ENCODE assay signal across 17 cellular contexts in the genomic region with DNA sequence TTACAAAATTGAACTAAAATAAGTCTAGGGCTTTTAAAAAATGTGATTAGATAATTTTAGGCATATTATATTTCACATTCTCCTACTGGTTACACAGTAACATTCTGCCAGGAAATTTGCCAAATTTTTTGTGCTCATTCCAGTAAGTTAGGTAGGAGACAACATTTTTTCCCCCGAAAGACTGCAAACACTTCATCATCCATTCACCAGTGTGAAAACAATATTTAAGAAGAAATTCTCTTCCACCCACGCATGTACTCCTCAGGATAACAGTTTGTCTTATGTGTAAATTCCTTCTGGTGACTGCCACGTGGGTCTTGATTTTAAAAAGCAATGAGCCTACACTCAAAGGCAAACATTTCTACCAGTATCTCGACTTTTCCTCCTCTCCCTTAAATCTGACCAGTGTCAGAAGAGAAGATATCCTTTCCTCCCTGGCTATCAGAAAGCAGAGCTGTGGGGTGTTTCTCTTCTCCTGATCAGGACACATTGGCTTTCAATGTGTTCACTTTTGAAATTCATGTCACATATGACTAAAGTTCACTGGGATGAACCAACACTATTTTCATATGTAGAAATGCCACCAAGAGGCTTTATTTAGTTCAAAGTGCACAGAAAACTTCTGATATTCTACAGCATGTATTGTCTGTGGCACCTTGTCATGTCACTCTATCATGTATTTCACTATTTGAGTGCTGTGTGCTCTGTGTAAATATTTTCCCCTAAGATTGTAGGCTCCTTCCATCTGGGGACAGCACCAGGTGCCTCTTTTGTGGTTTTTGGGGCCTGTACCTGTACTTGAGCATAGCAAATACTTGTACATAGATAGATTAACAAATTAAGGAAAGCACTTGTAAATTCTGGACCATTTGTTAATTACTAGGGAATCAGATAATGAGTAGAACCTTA. TPM values are rescaled to one million over a fixed set of nuclear protein-coding genes. Genes with fewer than 3 reads are reported as not detected.
DNase-seq lines count a peak whose midpoint lies in the region; FAIRE-seq and TF ChIP-seq lines count a peak whose summit lies in the region.
"Had no signal": no experiment of that assay in that cellular context is flagged by ENCODE, and none has a peak within 500 bp of the region (broad histone marks: within the 10 kb centered on the region; RNA-seq: fewer than 3 reads in every experiment).

No MANE protein-coding gene starts in this region.

- H3K4me1 ChIP-seq in Caco-2: no peaks in the 10 kb centered on the region
- H3K4me1 ChIP-seq: HAP-1, stomach had no signal

- DNase-seq in AG04450 (ENCODE audit: low read depth, low spot score) (peak; percentile 18), HS-27A (ENCODE audit: low read depth) (peak; percentile 5), myocyte (ENCODE audit: low read depth) (peak; percentile 37), NCI-H2107 treated with DMSO at 0.1 percent for 48 hours (lab: John Stamatoyannopoulos, UW; ENCODE audit: unreplicated experiment) (no peak), NCI-H1694 treated with DMSO at 0.1 percent for 48 hours (lab: John Stamatoyannopoulos, UW) (no peak), Caco-2 (no peak), NCI-H2171 (lab: John Stamatoyannopoulos, UW) (no peak)
- DNase-seq: activated CD4-positive, alpha-beta T cell treated with anti-CD3 and anti-CD28 coated beads, Interleukin-2, amount 50 U/mL, for 48 hours; CD4-positive, CD25-positive, alpha-beta regulatory T cell; GDM1; NCI-H1092 treated with DMSO at 0.1 percent for 48 hours; NCI-H524; stimulated activated CD4-positive, alpha-beta T cell treated with anti-CD3 and anti-CD28 coated beads, Interleukin-4, amount 100 ng/mL, for 24 hours; stomach had no signal

- intact Hi-C loops in Caco-2 (cut with micrococcal nuclease; ENCODE audit: unreplicated experiment): no loop called here

- H3K9me3 ChIP-seq in AG04450 (ENCODE audit: control insufficient read depth, insufficient read depth, low read length): no peaks in the 10 kb centered on the region
- no peaks in the 10 kb centered on the region for H3K9me3 ChIP-seq in Caco-2
- H3K9me3 ChIP-seq: HAP-1, stomach had no signal

- no peak overlapping the region for H3K27ac ChIP-seq in AG04450 (ENCODE audit: low read depth, low read length)
- H3K27ac ChIP-seq: stomach had no signal

- H3K36me3 Mint-ChIP-seq in Caco-2 (ENCODE audit: insufficient read depth, unreplicated experiment): no peaks in the 10 kb centered on the region
- H3K36me3 Mint-ChIP-seq: CD4-positive, CD25-positive, alpha-beta regulatory T cell had no signal

- CTCF ChIA-PET in AG04450 (lab: Charles Lee): no interaction called here
- CTCF ChIA-PET in Caco-2 (lab: Charles Lee): no interaction called here

- FAIRE-seq in endometrium (lab: Jason Lieb, UNC): peak; percentile 41

- H3K27ac Mint-ChIP-seq in Caco-2 (ENCODE audit: unreplicated experiment): no peak overlapping the region
- H3K27ac Mint-ChIP-seq: T-helper 2 cell treated with Interferon-gamma antibody and Interleukin-4, amounts not matched to agents 5 μg/mL and 100 μg/mL, for 36 hours had no signal

- POLR2A ChIA-PET in AG04450 (lab: Yijun Ruan, JAX) (no interaction called here), Caco-2 (lab: Charles Lee) (no interaction called here)

- H3K9me3 Mint-ChIP-seq in Caco-2 (ENCODE audit: unreplicated experiment): peaks cover 14% of the 10 kb centered on the region

- no TSS peak for BruUV-seq in Caco-2 (replicated peaks; lab: Mats Ljungman, UMichigan)

- H3K27me3 ChIP-seq in AG04450 (ENCODE audit: control insufficient read depth, insufficient read depth, low read length): no peaks in the 10 kb centered on the region
- no peaks in the 10 kb centered on the region for H3K27me3 ChIP-seq in Caco-2 (replicated peaks; ENCODE audit: control insufficient read depth, insufficient read depth, low read length)
- H3K27me3 ChIP-seq: stomach had no signal

- H3K4me1 Mint-ChIP-seq in Caco-2 (ENCODE audit: low read depth, unreplicated experiment): peaks cover 24% of the 10 kb centered on the region

- H3K36me3 ChIP-seq in Caco-2 (ENCODE audit: control insufficient read depth, insufficient read depth, low read length): no peaks in the 10 kb centered on the region
- H3K36me3 ChIP-seq: HAP-1, stomach had no signal

- no peak overlapping the region for H3K4me3 ChIP-seq in AG04450 (ENCODE audit: low read depth, low read length)
- H3K4me3 ChIP-seq in Caco-2 (ENCODE audit: low read depth, low read length): no peak overlapping the region
- H3K4me3 ChIP-seq: HAP-1, stomach had no signal

- no peak overlapping the region for H3K4me3 Mint-ChIP-seq in Caco-2 (ENCODE audit: unreplicated experiment)
- H3K4me3 Mint-ChIP-seq: CD4-positive, CD25-positive, alpha-beta regulatory T cell; T-helper 2 cell treated with Interferon-gamma antibody and Interleukin-4, amounts not matched to agents 5 μg/mL and 100 μg/mL, for 36 hours had no signal

- no peaks in the 10 kb centered on the region for H3K27me3 Mint-ChIP-seq in Caco-2 (ENCODE audit: insufficient read depth, unreplicated experiment)

- no peak for TF ChIP-seq CTCF in AG04450 (IDR thresholded peaks at IDR 0.05; ENCODE audit: low read depth, low read length)
- TF ChIP-seq CTCF in Caco-2 (IDR thresholded peaks at IDR 0.05; ENCODE audit: insufficient read depth in 1 of 2, low read depth in 1 of 2, low read length in 1 of 2, severe bottlenecking in 1 of 2, unreplicated experiment in 1 of 2): no peak

RNA-seq across cellular contexts. Expression of a gene that starts 38.6 kb away (rescaled TPM):
- polyA plus RNA-seq in AG04450 (2011; rRNA removed): not detected in 2 replicates
- polyA minus RNA-seq in AG04450 (2011; rRNA and poly(A)+ RNA removed): 0.14 TPM in 1 of 2 replicates, not detected in the other
- 0.03 and 0.21 TPM in 2 replicates for total RNA-seq in myocyte
- 0.30 TPM for polyA plus RNA-seq in myocyte (2012)
- total RNA-seq in Caco-2 (2022): 0.12 and 0.36 TPM in 2 replicates
- total RNA-seq: CD4-positive, CD25-positive, alpha-beta regulatory T cell; stomach had no signal
- polyA plus RNA-seq: CD4-positive, CD25-positive, alpha-beta regulatory T cell; stomach had no signal

RNA-seq across cellular contexts. Expression of a gene that starts 53.3 kb away (rescaled TPM):
- polyA plus RNA-seq in AG04450 (2011; rRNA removed): 6.2 and 6.4 TPM in 2 replicates
- polyA minus RNA-seq in AG04450 (2011; rRNA and poly(A)+ RNA removed): 1.6 TPM in 1 of 2 replicates, not detected in the other
- 12.4 and 12.6 TPM in 2 replicates for total RNA-seq in myocyte
- 8.7 TPM for polyA plus RNA-seq in myocyte (2012)
- total RNA-seq in Caco-2 (2022): 9.4 and 9.9 TPM in 2 replicates
- total RNA-seq: CD4-positive, CD25-positive, alpha-beta regulatory T cell; stomach had no signal

Comparison
In these comparisons a context has a peak if more than half of its experiments do, and no peak if none do; other contexts are left out.
1. DNase-seq: peak in AG04450 (single experiment), HS-27A (single experiment) and myocyte (single experiment); none in NCI-H2107 treated with DMSO at 0.1 percent for 48 hours (single experiment), NCI-H1694 treated with DMSO at 0.1 percent for 48 hours (single experiment), Caco-2 (0 of 2) and NCI-H2171 (single experiment).